15 cellular contexts compared by ENCODE assay signal in the genomic region with DNA sequence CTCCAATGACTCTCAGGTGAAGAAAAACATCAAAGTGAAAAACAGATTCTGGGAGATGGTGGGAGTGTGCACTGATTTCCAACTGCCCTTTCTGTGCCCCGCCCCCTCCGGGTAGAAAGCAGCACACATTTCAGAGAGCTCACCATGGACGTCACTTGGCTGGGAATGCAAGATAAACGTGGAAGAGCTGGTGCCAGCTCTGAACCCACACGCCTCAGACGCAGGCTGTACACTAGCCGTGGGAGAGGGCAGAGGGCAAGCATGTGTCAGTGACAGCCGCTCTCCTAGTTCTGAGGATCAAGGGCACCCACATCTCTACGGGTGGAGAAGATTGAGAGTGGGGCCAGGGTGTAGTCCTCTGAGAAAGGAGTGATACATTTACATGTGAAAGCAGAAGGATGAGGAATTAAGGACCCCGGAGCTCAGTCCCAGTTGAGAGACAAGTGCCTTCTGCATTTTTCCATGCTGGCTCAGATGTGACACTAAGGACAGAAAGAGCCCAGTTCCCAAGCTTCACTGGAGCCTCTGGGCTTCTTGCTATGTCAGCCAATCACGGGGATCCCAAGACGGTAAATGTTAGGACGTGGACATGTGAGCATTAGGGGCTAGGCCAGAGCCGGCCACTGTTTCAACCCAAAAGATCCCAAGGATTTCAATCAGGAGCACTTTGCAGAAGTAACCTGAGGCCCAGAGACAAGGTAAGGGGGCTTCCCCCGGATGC.
DNase-seq lines count a peak whose midpoint lies in the region; ATAC-seq and TF ChIP-seq lines count a peak whose summit lies in the region.
"Had no signal": no experiment of that assay in that cellular context is flagged by ENCODE, and none has a peak within 500 bp of the region (broad histone marks: within the 10 kb centered on the region; RNA-seq: fewer than 3 reads in every experiment).

No MANE protein-coding gene starts in this region.

- H3K4me1 ChIP-seq in endodermal cell (ENCODE audit: control insufficient read depth, insufficient read depth, low read length) (no peaks in the 10 kb centered on the region), ovary (ENCODE audit: insufficient read depth) (no peaks in the 10 kb centered on the region), tibial nerve (peaks cover 0 to 23% (median 12%) of the 10 kb centered on the region in 4 donors)

- no peak for ATAC-seq in HG03442 (IDR thresholded peaks at IDR 0.05; ENCODE audit: unreplicated experiment)
- ATAC-seq: activated CD4-positive, alpha-beta T cell treated with anti-CD3 and anti-CD28 coated beads for 36 hours; activated naive CD8-positive, alpha-beta T cell treated with anti-CD3 and anti-CD28 coated beads, Interleukin-2, amount 50 U/mL, for 24 hours; natural killer cell had no signal

- no peak overlapping the region for H3K9ac ChIP-seq in endodermal cell (ENCODE audit: extremely low read depth, low read length, poor library complexity, severe bottlenecking)

- no peaks in the 10 kb centered on the region for H3K36me3 Mint-ChIP-seq in endodermal cell (ENCODE audit: low read depth)
- no peaks in the 10 kb centered on the region for H3K36me3 Mint-ChIP-seq in activated T-cell treated with anti-CD3 and anti-CD28 coated beads, Interleukin-2, amount 50 U/mL, for 24 hours (ENCODE audit: low read depth)
- H3K36me3 Mint-ChIP-seq: natural killer cell had no signal

- peaks cover 9% of the 10 kb centered on the region for H3K27me3 Mint-ChIP-seq in endodermal cell (ENCODE audit: insufficient read depth)
- H3K27me3 Mint-ChIP-seq in activated T-cell treated with anti-CD3 and anti-CD28 coated beads, Interleukin-2, amount 50 U/mL, for 24 hours = no peaks in the 10 kb centered on the region
- H3K27me3 Mint-ChIP-seq: activated CD4-positive, alpha-beta T cell treated with anti-CD3 and anti-CD28 coated beads for 36 hours; activated naive CD8-positive, alpha-beta T cell treated with anti-CD3 and anti-CD28 coated beads, Interleukin-2, amount 50 U/mL, for 24 hours; B cell had no signal

- WGBS in endodermal cell (ENCODE audit: insufficient coverage in 1 of 2, insufficient read length in 1 of 2), 2 experiments = 79 to 85% methylated on average over 10 to 15 of the region's 15 CpGs
- WGBS in ovary, 3 donors = 68 to 77% (median 71%) methylated on average over 15 of the region's 15 CpGs
- 53 to 58% methylated on average over 15 of the region's 15 CpGs for WGBS in tibial nerve, 2 donors

- DNase-seq in endodermal cell = no peak
- no peak for DNase-seq in ovary
- DNase-seq in tibial nerve (ENCODE audit: low spot score in 2 of 2) = no peak
- DNase-seq in NCI-H128 (lab: John Stamatoyannopoulos, UW; ENCODE audit: unreplicated experiment) = no peak
- no peak for DNase-seq in NCI-H2171 treated with DMSO at 0.1 percent for 48 hours (lab: John Stamatoyannopoulos, UW)
- DNase-seq in activated T-cell treated with anti-CD3 and anti-CD28 coated beads, Interleukin-2, amount 50 U/mL, for 24 hours = no peak
- DNase-seq: activated CD4-positive, alpha-beta T cell treated with anti-CD3 and anti-CD28 coated beads for 36 hours; activated naive CD8-positive, alpha-beta T cell treated with anti-CD3 and anti-CD28 coated beads, Interleukin-2, amount 50 U/mL, for 24 hours; natural killer cell; NCI-H2029 treated with DMSO at 0.1 percent for 48 hours; stimulated activated CD4-positive, alpha-beta T cell treated with anti-CD3 and anti-CD28 coated beads, Interleukin-15, amount 100 ng/mL, for 24 hours; T-helper 2 cell had no signal

- H3K4me3 ChIP-seq in endodermal cell (ENCODE audit: low read length) = no peak overlapping the region
- no peak overlapping the region for H3K4me3 ChIP-seq in ovary
- no peak overlapping the region for H3K4me3 ChIP-seq in tibial nerve

- no peaks in the 10 kb centered on the region for H3K27me3 ChIP-seq in endodermal cell (ENCODE audit: control insufficient read depth, insufficient read depth, low read length, poor library complexity, severe bottlenecking)
- H3K27me3 ChIP-seq in layer of hippocampus (ENCODE audit: control insufficient read depth, insufficient read depth, low read length) = no peaks in the 10 kb centered on the region
- H3K27me3 ChIP-seq in ovary = no peaks in the 10 kb centered on the region
- no peaks in the 10 kb centered on the region for H3K27me3 ChIP-seq in tibial nerve

- H3K4me1 Mint-ChIP-seq in endodermal cell = peaks cover 10% of the 10 kb centered on the region
- no peaks in the 10 kb centered on the region for H3K4me1 Mint-ChIP-seq in activated T-cell treated with anti-CD3 and anti-CD28 coated beads, Interleukin-2, amount 50 U/mL, for 24 hours (ENCODE audit: low read depth)
- H3K4me1 Mint-ChIP-seq: activated CD4-positive, alpha-beta T cell treated with anti-CD3 and anti-CD28 coated beads for 36 hours; activated naive CD8-positive, alpha-beta T cell treated with anti-CD3 and anti-CD28 coated beads, Interleukin-2, amount 50 U/mL, for 24 hours; B cell had no signal

- TF ChIP-seq CTCF in endodermal cell (conservative IDR thresholded peaks at IDR 0.05) = no peak
- no peak for TF ChIP-seq CTCF in ovary (IDR thresholded peaks at IDR 0.05)
- TF ChIP-seq CTCF in tibial nerve (IDR thresholded peaks at IDR 0.05) = no peak

- no peak overlapping the region for H3K27ac Mint-ChIP-seq in endodermal cell
- no peak overlapping the region for H3K27ac Mint-ChIP-seq in activated T-cell treated with anti-CD3 and anti-CD28 coated beads, Interleukin-2, amount 50 U/mL, for 24 hours
- H3K27ac Mint-ChIP-seq: activated CD4-positive, alpha-beta T cell treated with anti-CD3 and anti-CD28 coated beads for 36 hours; activated naive CD8-positive, alpha-beta T cell treated with anti-CD3 and anti-CD28 coated beads, Interleukin-2, amount 50 U/mL, for 24 hours; B cell; natural killer cell had no signal

- H3K27ac ChIP-seq in endodermal cell (ENCODE audit: low read depth, low read length) (peak overlapping the region; percentile 83), layer of hippocampus (ENCODE audit: low read depth, low read length) (peak overlapping the region; percentile 27), ovary (no peak overlapping the region), tibial nerve (peak overlapping the region in 3 of 4 donors; percentile 38 to 74 (median 72))

- no peaks in the 10 kb centered on the region for H3K36me3 ChIP-seq in endodermal cell (ENCODE audit: control insufficient read depth, insufficient read depth, low read length)
- H3K36me3 ChIP-seq in ovary = no peaks in the 10 kb centered on the region
- peaks cover 0 to 36% (median 0%) of the 10 kb centered on the region in 3 donors for H3K36me3 ChIP-seq in tibial nerve

- TF ChIP-seq POLR2A in ovary (IDR thresholded peaks at IDR 0.05) (no peak), tibial nerve (IDR thresholded peaks at IDR 0.05) (no peak)

- intact Hi-C loops in ovary (cut with DNase I) = loop anchor here in 1 of 4 donors (2.0 to 10.0 kb wide), 2 partner anchors 42 to 102 kb away; no protein-coding TSS in a partner anchor

- no peaks in the 10 kb centered on the region for H3K9me3 Mint-ChIP-seq in endodermal cell
- H3K9me3 Mint-ChIP-seq in activated T-cell treated with anti-CD3 and anti-CD28 coated beads, Interleukin-2, amount 50 U/mL, for 24 hours = no peaks in the 10 kb centered on the region
- H3K9me3 Mint-ChIP-seq: activated naive CD8-positive, alpha-beta T cell treated with anti-CD3 and anti-CD28 coated beads, Interleukin-2, amount 50 U/mL, for 24 hours; natural killer cell had no signal

- H3K9me3 ChIP-seq in endodermal cell (ENCODE audit: control insufficient read depth, low read length) (no peaks in the 10 kb centered on the region), ovary (no peaks in the 10 kb centered on the region), tibial nerve (no peaks in the 10 kb centered on the region)

- H3K4me3 Mint-ChIP-seq in endodermal cell = no peak overlapping the region
- H3K4me3 Mint-ChIP-seq in activated T-cell treated with anti-CD3 and anti-CD28 coated beads, Interleukin-2, amount 50 U/mL, for 24 hours = no peak overlapping the region
- H3K4me3 Mint-ChIP-seq: activated CD4-positive, alpha-beta T cell treated with anti-CD3 and anti-CD28 coated beads for 36 hours; activated naive CD8-positive, alpha-beta T cell treated with anti-CD3 and anti-CD28 coated beads, Interleukin-2, amount 50 U/mL, for 24 hours; B cell; natural killer cell had no signal

- TF ChIP-seq EP300 in ovary (IDR thresholded peaks at IDR 0.05) (peak; percentile 42), tibial nerve (IDR thresholded peaks at IDR 0.05) (peak; percentile 41 to 68)

Comparison
In these comparisons a context has a peak if more than half of its experiments do, and no peak if none do; other contexts are left out.
1. H3K27ac ChIP-seq: peak in endodermal cell (single experiment), layer of hippocampus (single experiment) and tibial nerve (3 of 4); none in ovary (0 of 2).